In genomic region chr2:137693521-137693920, GRCh38 we compare ENCODE assay signal across 21 cellular contexts.
DNase-seq lines count a peak whose midpoint lies in the region; ATAC-seq and TF ChIP-seq lines count a peak whose summit lies in the region.
"Had no signal": no experiment of that assay in that cellular context is flagged by ENCODE, and none has a peak within 500 bp of the region (broad histone marks: within the 10 kb centered on the region; RNA-seq: fewer than 3 reads in every experiment).

No MANE protein-coding gene starts in this region.

- DNase-seq in A172 (ENCODE audit: low spot score) (peak; percentile 39), astrocyte of the spinal cord (ENCODE audit: low read depth, low spot score) (peak; percentile 23), KG1 (lab: John Stamatoyannopoulos, UW) (no peak), GDM1 (lab: John Stamatoyannopoulos, UW) (no peak), H4 (ENCODE audit: low spot score) (no peak)
- DNase-seq: activated CD4-positive, alpha-beta T cell treated with anti-CD3 and anti-CD28 coated beads, Interleukin-2, amount 10 ng/mL, durations not matched to agents 24 days and 14 days; activated CD8-positive, alpha-beta memory T cell treated with anti-CD3 and anti-CD28 coated beads, Interleukin-2, amount 50 U/mL, for 48 hours; activated naive CD4-positive, alpha-beta T cell treated with Interleukin-2 at 50 U/mL for 16 hours; CD4-positive, CD25-positive, alpha-beta regulatory T cell; DMS79; HCEC 1CT; NCI-H2107; NCI-H526; occipital lobe; stomach had no signal

- H3K4me3 ChIP-seq in astrocyte of the spinal cord (ENCODE audit: low read depth, low read length) = no peak overlapping the region
- H3K4me3 ChIP-seq: A549, ascending aorta, stomach had no signal

- TF ChIP-seq CTCF in astrocyte of the spinal cord (IDR thresholded peaks at IDR 0.05; ENCODE audit: low read depth, low read length) = no peak

- peak; percentile 83 for ATAC-seq in GM18909 (IDR thresholded peaks at IDR 0.05; ENCODE audit: poor library complexity, unreplicated experiment)
- peak; percentile 78 for ATAC-seq in HG03432 (IDR thresholded peaks at IDR 0.05; ENCODE audit: unreplicated experiment)
- no peak for ATAC-seq in HG02642 (IDR thresholded peaks at IDR 0.05; ENCODE audit: poor library complexity, unreplicated experiment)
- ATAC-seq: A549, sciatic nerve had no signal

- in situ Hi-C loops in astrocyte of the spinal cord (cut with HindIII; ENCODE audit: low sequenced_read_pairs) = no loop called here

Comparison
In these comparisons a context has a peak if more than half of its experiments do, and no peak if none do; other contexts are left out.
1. DNase-seq: peak in A172 (single experiment) and astrocyte of the spinal cord (single experiment); none in KG1 (single experiment), GDM1 (single experiment) and H4 (single experiment).